1 cellular context compared by ENCODE assay signal in the genomic region with DNA sequence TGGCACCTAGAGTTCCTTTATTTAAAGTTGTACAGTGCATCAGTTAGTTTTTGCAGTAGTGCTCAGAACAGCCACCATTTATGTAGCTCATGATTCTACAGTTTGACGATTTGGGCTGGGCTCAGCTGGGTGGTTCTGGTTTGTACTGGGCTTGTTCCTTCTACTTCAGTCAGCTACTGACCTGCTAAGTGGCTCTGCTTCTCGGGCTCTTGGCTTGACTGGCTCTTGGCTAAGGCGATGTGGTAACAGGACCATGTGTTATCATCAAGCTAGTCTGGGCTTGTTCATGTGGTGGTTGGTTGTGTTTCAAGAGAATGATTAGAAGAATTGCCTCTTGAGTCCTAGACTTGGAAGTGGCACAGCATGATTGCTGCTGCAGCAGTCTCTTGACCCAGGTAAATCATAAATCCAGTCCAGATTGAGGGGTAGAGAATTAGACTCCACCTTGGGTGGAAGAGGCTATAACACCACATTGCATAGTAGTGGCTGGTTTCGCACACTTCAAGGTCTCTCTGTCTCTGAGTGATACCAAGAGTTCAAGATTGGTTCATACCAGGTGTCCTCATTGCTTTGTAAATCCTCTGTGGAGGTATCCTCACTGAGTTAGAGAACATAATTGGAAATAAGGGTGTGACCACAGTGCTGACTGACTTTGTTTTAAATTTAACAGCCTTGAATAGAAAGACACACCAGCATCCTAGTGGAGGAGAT.
TF ChIP-seq lines count a peak whose summit lies in the region.

No MANE protein-coding gene starts in this region.

TF ChIP-seq in HepG2, 621 proteins besides CTCF, POLR2A, EP300 and RAD21 (continued from another document):
- TF ChIP-seq, protein P1, sequence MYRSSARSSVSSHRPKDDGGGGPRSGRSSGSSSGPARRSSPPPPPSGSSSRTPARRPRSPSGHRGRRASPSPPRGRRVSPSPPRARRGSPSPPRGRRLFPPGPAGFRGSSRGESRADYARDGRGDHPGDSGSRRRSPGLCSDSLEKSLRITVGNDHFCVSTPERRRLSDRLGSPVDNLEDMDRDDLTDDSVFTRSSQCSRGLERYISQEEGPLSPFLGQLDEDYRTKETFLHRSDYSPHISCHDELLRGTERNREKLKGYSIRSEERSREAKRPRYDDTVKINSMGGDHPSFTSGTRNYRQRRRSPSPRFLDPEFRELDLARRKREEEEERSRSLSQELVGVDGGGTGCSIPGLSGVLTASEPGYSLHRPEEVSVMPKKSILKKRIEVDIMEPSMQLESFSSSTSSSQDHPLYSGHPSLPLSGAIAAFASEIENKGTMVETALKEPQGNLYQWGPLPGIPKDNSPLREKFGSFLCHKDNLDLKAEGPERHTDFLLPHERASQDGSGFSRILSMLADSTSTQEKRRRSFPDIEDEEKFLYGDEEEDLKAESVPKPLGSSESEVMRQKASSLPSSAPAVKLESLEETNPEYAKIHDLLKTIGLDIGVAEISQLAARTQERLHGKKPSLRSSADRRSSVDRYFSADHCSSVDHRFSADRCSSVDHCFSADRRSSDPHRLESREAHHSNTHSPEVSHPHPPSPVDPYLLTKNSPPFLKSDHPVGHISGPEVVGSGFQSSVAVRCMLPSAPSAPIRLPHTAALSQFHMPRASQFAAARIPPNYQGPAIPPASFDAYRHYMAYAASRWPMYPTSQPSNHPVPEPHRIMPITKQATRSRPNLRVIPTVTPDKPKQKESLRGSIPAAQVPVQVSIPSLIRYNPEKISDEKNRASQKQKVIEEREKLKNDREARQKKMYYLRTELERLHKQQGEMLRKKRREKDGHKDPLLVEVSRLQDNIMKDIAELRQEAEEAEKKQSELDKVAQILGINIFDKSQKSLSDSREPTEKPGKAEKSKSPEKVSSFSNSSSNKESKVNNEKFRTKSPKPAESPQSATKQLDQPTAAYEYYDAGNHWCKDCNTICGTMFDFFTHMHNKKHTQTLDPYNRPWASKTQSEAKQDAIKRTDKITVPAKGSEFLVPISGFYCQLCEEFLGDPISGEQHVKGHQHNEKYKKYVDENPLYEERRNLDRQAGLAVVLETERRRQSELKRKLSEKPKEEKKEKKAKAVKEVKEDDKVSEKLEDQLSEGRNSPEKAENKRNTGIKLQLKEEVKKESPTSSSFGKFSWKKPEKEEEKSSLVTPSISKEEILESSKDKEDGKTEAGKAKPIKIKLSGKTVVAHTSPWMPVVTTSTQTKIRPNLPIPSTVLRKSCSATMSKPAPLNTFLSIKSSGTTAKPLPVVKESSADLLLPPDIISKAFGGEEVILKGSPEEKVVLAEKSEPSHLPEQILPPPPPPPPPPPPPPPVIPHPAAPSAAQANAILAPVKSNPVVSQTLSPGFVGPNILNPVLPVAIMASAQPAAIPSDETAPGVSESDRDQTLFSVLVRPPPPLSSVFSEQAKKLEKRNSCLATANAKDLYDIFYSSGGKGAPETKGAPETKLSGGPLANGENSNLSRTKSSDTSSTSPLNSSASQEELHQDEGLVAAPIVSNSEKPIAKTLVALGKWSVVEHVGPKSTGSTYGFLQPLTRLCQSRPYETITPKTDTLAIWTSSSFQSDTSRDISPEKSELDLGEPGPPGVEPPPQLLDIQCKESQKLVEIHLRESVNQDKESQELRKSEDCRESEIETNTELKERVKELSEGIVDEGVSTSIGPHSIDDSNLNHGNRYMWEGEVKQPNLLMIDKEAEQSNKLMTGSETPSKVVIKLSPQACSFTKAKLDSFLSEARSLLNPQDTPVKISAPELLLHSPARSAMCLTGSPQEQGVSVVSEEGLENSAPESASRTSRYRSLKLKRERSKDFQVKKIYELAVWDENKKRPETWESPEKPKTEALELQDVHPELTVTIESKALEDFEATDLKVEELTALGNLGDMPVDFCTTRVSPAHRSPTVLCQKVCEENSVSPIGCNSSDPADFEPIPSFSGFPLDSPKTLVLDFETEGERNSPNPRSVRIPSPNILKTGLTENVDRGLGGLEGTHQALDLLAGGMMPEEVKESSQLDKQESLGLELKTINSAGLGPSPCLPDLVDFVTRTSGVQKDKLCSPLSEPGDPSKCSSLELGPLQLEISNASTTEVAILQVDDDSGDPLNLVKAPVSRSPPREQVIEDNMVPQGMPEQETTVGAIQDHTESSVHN (CRISPR knock-in tag; IDR thresholded peaks at IDR 0.05), result no peak
- TF ChIP-seq ZNF331 (CRISPR knock-in tag; IDR thresholded peaks at IDR 0.05), result peak; percentile 98
TF ChIP-seq in HepG2: peak in this region for 1.
